1 cellular context compared by ENCODE assay signal in the genomic region with DNA sequence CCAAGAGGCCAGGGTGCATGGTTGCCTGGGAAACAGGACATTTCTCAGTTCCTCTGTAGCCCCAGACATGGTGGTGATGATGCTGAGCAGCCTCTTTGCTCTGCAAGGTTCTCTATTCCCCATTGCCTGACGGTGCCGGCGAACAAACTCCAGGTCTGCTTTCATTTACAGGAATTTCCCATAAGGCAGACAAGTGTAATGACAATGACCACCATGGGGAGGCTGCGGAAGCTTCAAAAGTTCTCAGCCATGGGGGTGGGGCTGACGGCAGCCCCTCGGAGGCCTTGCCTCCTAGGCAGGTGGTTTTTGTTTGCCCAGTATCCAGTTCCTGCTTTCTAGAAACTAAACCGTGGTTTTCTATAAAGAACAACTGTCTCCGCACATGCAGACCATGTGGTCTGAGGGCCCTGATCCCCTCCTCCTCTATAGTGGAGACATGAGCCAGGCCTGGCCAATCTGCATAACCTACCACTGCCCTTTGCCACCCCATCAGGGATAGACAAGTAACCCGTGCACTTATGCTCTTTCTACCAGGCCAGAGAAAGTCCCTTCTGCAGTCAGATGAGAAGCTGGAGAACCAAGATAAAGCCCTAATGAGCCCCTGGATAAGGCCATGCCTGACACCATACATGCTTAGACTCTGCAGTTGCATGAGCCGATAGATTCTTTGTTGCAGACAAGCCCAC.
TF ChIP-seq lines count a peak whose summit lies in the region.

No MANE protein-coding gene starts in this region.

TF ChIP-seq in WTC11, 78 proteins besides CTCF, POLR2A, EP300 and RAD21 (continued from another document):
- TF ChIP-seq, protein P1, sequence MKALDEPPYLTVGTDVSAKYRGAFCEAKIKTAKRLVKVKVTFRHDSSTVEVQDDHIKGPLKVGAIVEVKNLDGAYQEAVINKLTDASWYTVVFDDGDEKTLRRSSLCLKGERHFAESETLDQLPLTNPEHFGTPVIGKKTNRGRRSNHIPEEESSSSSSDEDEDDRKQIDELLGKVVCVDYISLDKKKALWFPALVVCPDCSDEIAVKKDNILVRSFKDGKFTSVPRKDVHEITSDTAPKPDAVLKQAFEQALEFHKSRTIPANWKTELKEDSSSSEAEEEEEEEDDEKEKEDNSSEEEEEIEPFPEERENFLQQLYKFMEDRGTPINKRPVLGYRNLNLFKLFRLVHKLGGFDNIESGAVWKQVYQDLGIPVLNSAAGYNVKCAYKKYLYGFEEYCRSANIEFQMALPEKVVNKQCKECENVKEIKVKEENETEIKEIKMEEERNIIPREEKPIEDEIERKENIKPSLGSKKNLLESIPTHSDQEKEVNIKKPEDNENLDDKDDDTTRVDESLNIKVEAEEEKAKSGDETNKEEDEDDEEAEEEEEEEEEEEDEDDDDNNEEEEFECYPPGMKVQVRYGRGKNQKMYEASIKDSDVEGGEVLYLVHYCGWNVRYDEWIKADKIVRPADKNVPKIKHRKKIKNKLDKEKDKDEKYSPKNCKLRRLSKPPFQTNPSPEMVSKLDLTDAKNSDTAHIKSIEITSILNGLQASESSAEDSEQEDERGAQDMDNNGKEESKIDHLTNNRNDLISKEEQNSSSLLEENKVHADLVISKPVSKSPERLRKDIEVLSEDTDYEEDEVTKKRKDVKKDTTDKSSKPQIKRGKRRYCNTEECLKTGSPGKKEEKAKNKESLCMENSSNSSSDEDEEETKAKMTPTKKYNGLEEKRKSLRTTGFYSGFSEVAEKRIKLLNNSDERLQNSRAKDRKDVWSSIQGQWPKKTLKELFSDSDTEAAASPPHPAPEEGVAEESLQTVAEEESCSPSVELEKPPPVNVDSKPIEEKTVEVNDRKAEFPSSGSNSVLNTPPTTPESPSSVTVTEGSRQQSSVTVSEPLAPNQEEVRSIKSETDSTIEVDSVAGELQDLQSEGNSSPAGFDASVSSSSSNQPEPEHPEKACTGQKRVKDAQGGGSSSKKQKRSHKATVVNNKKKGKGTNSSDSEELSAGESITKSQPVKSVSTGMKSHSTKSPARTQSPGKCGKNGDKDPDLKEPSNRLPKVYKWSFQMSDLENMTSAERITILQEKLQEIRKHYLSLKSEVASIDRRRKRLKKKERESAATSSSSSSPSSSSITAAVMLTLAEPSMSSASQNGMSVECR (CRISPR knock-in tag; IDR thresholded peaks at IDR 0.05; ENCODE audit: borderline replicate concordance), result no peak
- TF ChIP-seq USF2 (CRISPR knock-in tag; IDR thresholded peaks at IDR 0.05) (no peak), ZNF232 (CRISPR knock-in tag; IDR thresholded peaks at IDR 0.05) (no peak), FOXP4 (CRISPR knock-in tag; IDR thresholded peaks at IDR 0.05) (no peak), NFYB (CRISPR knock-in tag; conservative IDR thresholded peaks at IDR 0.05; ENCODE audit: low read depth) (no peak), RELA (CRISPR knock-in tag; IDR thresholded peaks at IDR 0.05; ENCODE audit: borderline replicate concordance) (no peak), FOXP1 (CRISPR knock-in tag; IDR thresholded peaks at IDR 0.05; ENCODE audit: borderline replicate concordance) (no peak)
- TF ChIP-seq, protein P2, sequence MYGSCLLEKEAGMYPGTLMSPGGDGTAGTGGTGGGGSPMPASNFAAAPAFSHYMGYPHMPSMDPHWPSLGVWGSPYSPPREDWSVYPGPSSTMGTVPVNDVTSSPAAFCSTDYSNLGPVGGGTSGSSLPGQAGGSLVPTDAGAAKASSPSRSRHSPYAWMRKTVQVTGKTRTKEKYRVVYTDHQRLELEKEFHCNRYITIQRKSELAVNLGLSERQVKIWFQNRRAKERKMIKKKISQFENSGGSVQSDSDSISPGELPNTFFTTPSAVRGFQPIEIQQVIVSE (CRISPR knock-in tag; IDR thresholded peaks at IDR 0.05; ENCODE audit: borderline replicate concordance), result no peak
- TF ChIP-seq, protein P3, sequence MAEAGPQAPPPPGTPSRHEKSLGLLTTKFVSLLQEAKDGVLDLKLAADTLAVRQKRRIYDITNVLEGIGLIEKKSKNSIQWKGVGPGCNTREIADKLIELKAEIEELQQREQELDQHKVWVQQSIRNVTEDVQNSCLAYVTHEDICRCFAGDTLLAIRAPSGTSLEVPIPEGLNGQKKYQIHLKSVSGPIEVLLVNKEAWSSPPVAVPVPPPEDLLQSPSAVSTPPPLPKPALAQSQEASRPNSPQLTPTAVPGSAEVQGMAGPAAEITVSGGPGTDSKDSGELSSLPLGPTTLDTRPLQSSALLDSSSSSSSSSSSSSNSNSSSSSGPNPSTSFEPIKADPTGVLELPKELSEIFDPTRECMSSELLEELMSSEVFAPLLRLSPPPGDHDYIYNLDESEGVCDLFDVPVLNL (CRISPR knock-in tag; IDR thresholded peaks at IDR 0.05; ENCODE audit: borderline replicate concordance, low read depth), result no peak
- TF ChIP-seq, protein P4, sequence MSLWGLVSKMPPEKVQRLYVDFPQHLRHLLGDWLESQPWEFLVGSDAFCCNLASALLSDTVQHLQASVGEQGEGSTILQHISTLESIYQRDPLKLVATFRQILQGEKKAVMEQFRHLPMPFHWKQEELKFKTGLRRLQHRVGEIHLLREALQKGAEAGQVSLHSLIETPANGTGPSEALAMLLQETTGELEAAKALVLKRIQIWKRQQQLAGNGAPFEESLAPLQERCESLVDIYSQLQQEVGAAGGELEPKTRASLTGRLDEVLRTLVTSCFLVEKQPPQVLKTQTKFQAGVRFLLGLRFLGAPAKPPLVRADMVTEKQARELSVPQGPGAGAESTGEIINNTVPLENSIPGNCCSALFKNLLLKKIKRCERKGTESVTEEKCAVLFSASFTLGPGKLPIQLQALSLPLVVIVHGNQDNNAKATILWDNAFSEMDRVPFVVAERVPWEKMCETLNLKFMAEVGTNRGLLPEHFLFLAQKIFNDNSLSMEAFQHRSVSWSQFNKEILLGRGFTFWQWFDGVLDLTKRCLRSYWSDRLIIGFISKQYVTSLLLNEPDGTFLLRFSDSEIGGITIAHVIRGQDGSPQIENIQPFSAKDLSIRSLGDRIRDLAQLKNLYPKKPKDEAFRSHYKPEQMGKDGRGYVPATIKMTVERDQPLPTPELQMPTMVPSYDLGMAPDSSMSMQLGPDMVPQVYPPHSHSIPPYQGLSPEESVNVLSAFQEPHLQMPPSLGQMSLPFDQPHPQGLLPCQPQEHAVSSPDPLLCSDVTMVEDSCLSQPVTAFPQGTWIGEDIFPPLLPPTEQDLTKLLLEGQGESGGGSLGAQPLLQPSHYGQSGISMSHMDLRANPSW (CRISPR knock-in tag; conservative IDR thresholded peaks at IDR 0.05; ENCODE audit: low read depth), result no peak
